21 cellular contexts compared by ENCODE assay signal in genomic region chr20:54657268-54657826, GRCh38.
"Had no signal": no experiment of that assay in that cellular context is flagged by ENCODE, and none has a peak within 500 bp of the region (broad histone marks: within the 10 kb centered on the region; RNA-seq: fewer than 3 reads in every experiment).

No MANE protein-coding gene starts in this region.

- H3K36me3 Mint-ChIP-seq: activated naive CD4-positive, alpha-beta T cell treated with anti-CD3 and anti-CD28 coated beads, Interleukin-2, amount 10 ng/mL, durations not matched to agents 7 days and 5 days; naive thymus-derived CD8-positive, alpha-beta T cell; stimulated activated effector memory CD8-positive, alpha-beta T cell treated with anti-CD3 and anti-CD28 coated beads, Interleukin-12 subunit alpha, Interleukin-12 subunit beta, amount 100 ng/mL, for 72 hours had no signal

- H3K27me3 Mint-ChIP-seq: activated naive CD4-positive, alpha-beta T cell treated with anti-CD3 and anti-CD28 coated beads, Interleukin-2, amount 10 ng/mL, durations not matched to agents 7 days and 5 days; brain had no signal

- ATAC-seq: activated naive CD8-positive, alpha-beta T cell treated with anti-CD3 and anti-CD28 coated beads, Interleukin-2, amount 50 U/mL, for 24 hours; naive thymus-derived CD8-positive, alpha-beta T cell; pancreas; stimulated activated effector memory CD8-positive, alpha-beta T cell treated with anti-CD3 and anti-CD28 coated beads, Interleukin-12 subunit alpha, Interleukin-12 subunit beta, amount 100 ng/mL, for 72 hours had no signal

- FAIRE-seq: colon, pancreas had no signal

- H3K27me3 ChIP-seq: pancreas, sigmoid colon had no signal

- H3K4me1 Mint-ChIP-seq: activated naive CD4-positive, alpha-beta T cell treated with anti-CD3 and anti-CD28 coated beads, Interleukin-2, amount 10 ng/mL, durations not matched to agents 7 days and 5 days; activated naive CD8-positive, alpha-beta T cell treated with anti-CD3 and anti-CD28 coated beads, Interleukin-2, amount 50 U/mL, for 24 hours; naive thymus-derived CD8-positive, alpha-beta T cell; stimulated activated effector memory CD8-positive, alpha-beta T cell treated with anti-CD3 and anti-CD28 coated beads, Interleukin-12 subunit alpha, Interleukin-12 subunit beta, amount 100 ng/mL, for 72 hours had no signal

- H3K4me3 Mint-ChIP-seq: activated naive CD4-positive, alpha-beta T cell treated with anti-CD3 and anti-CD28 coated beads, Interleukin-2, amount 10 ng/mL, durations not matched to agents 7 days and 5 days; activated naive CD8-positive, alpha-beta T cell treated with anti-CD3 and anti-CD28 coated beads, Interleukin-2, amount 50 U/mL, for 24 hours; brain; naive thymus-derived CD8-positive, alpha-beta T cell; stimulated activated effector memory CD8-positive, alpha-beta T cell treated with anti-CD3 and anti-CD28 coated beads, Interleukin-12 subunit alpha, Interleukin-12 subunit beta, amount 100 ng/mL, for 72 hours had no signal

- H3K9me3 ChIP-seq: neutrophil, pancreas, sigmoid colon had no signal

- H3K4me3 ChIP-seq: dorsolateral prefrontal cortex, pancreas, sigmoid colon had no signal

- H3K36me3 ChIP-seq: neutrophil, pancreas, sigmoid colon, WERI-Rb-1 had no signal

- H3K4me1 ChIP-seq: pancreas, sigmoid colon had no signal

- H3K27ac Mint-ChIP-seq: activated naive CD4-positive, alpha-beta T cell treated with anti-CD3 and anti-CD28 coated beads, Interleukin-2, amount 10 ng/mL, durations not matched to agents 7 days and 5 days; activated naive CD8-positive, alpha-beta T cell treated with anti-CD3 and anti-CD28 coated beads, Interleukin-2, amount 50 U/mL, for 24 hours; stimulated activated effector memory CD8-positive, alpha-beta T cell treated with anti-CD3 and anti-CD28 coated beads, Interleukin-12 subunit alpha, Interleukin-12 subunit beta, amount 100 ng/mL, for 72 hours had no signal

- H3K9me3 Mint-ChIP-seq: activated naive CD4-positive, alpha-beta T cell treated with anti-CD3 and anti-CD28 coated beads, Interleukin-2, amount 10 ng/mL, durations not matched to agents 7 days and 5 days; activated naive CD8-positive, alpha-beta T cell treated with anti-CD3 and anti-CD28 coated beads, Interleukin-2, amount 50 U/mL, for 24 hours; stimulated activated effector memory CD8-positive, alpha-beta T cell treated with anti-CD3 and anti-CD28 coated beads, Interleukin-12 subunit alpha, Interleukin-12 subunit beta, amount 100 ng/mL, for 72 hours had no signal

- H3K27ac ChIP-seq: dorsolateral prefrontal cortex, epithelial cell of prostate, neutrophil, pancreas, sigmoid colon, WERI-Rb-1 had no signal

- DNase-seq: activated CD4-positive, alpha-beta T cell treated with anti-CD3 and anti-CD28 coated beads for 1 hour; activated CD8-positive, alpha-beta memory T cell treated with anti-CD3 and anti-CD28 coated beads for 24 hours; activated CD8-positive, alpha-beta memory T cell treated with anti-CD3 and anti-CD28 coated beads, Interleukin-2, amount 50 U/mL, for 48 hours; activated effector memory CD4-positive, alpha-beta T cell treated with Interleukin-2 at 50 U/mL for 16 hours; activated naive CD4-positive, alpha-beta T cell treated with anti-CD3 and anti-CD28 coated beads, Interleukin-2, amount 10 ng/mL, durations not matched to agents 7 days and 5 days; activated naive CD8-positive, alpha-beta T cell treated with anti-CD3 and anti-CD28 coated beads, Interleukin-2, amount 50 U/mL, for 24 hours; activated T-cell treated with anti-CD3 and anti-CD28 coated beads, Interleukin-2, amount 50 U/mL, for 48 hours; anterior cingulate cortex; caudate nucleus; dorsolateral prefrontal cortex; mesenchymal stem cell; naive thymus-derived CD8-positive, alpha-beta T cell; pancreas; sigmoid colon; stimulated activated CD4-positive, alpha-beta T cell treated with anti-CD3 and anti-CD28 coated beads, Interleukin-4, amount 100 ng/mL, for 24 hours; WERI-Rb-1 had no signal
